Comparison of ENCODE assay signal across 28 cellular contexts in the genomic region with DNA sequence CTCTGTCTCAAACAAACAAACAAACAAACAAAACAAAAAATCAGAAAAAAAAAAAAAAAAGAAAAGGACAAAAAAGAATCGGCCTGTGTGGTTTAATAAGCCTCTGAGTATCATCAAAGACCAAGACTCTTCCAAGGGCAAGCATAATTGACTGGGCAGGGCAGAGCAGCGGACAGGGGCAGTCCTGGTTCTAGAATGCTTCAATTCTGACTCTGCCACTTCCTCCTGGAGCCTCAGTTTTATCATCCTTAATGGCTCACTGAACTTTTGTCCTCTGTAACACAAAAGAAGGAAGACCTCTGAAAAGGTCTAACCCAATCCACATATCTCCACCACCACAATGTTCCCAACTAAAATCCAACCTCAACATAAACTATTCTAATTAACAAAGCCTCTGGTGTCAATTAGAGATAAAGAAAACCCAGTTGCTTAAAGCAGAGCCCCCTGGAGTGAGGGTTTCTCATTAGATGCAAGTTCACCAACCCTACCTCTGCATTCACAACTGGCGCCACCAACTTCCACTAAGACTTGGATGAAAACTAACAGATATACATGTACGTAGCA. TPM values are rescaled to one million over a fixed set of nuclear protein-coding genes. Genes with fewer than 3 reads are reported as not detected.
DNase-seq lines count a peak whose midpoint lies in the region; ATAC-seq, FAIRE-seq and TF ChIP-seq lines count a peak whose summit lies in the region.
"Had no signal": no experiment of that assay in that cellular context is flagged by ENCODE, and none has a peak within 500 bp of the region (broad histone marks: within the 10 kb centered on the region; RNA-seq: fewer than 3 reads in every experiment).

No MANE protein-coding gene starts in this region.

- H4K20me1 ChIP-seq in MM.1S (ENCODE audit: insufficient read depth, low read length) = no peaks in the 10 kb centered on the region

- H3K79me2 ChIP-seq in MM.1S (ENCODE audit: low read length) = no peaks in the 10 kb centered on the region

- H3K9me3 Mint-ChIP-seq in naive B cell = peaks cover 0 to 1% (median 0%) of the 10 kb centered on the region in 7 donors
- no peaks in the 10 kb centered on the region for H3K9me3 Mint-ChIP-seq in effector memory CD8-positive, alpha-beta T cell
- H3K9me3 Mint-ChIP-seq: T-helper 1 cell treated with Interleukin-12 subunit alpha and Interleukin-12 subunit beta and Interleukin-4 antibody, amounts not matched to agents 30 μg/mL and 1 μg/mL, for 36 hours had no signal

- peaks cover 16 to 22% of the 10 kb centered on the region in 2 donors for H3K36me3 Mint-ChIP-seq in naive B cell
- no peaks in the 10 kb centered on the region for H3K36me3 Mint-ChIP-seq in effector memory CD8-positive, alpha-beta T cell (ENCODE audit: insufficient read depth)

- H3K4me1 ChIP-seq in MM.1S (ENCODE audit: low read length) (peaks cover 4% of the 10 kb centered on the region; the same call in 1 of the 2 replicates), pancreas (peaks cover 0 to 5% (median 4%) of the 10 kb centered on the region in 3 donors)
- H3K4me1 ChIP-seq: Caco-2, uterus had no signal

- H3K27ac ChIP-seq in MM.1S (ENCODE audit: low read length) (no peak overlapping the region), pancreas (no peak overlapping the region)
- H3K27ac ChIP-seq: esophagus squamous epithelium, prostate gland, SK-N-MC, thoracic aorta, uterus had no signal

- WGBS in pancreas, 2 donors = 95 to 98% methylated on average over 4 of the region's 4 CpGs

- H2AFZ ChIP-seq in MM.1S (ENCODE audit: low read length) = no peak overlapping the region

- peak overlapping the region in 4 of 6 donors; percentile 8 to 73 (median 60) for H3K27ac Mint-ChIP-seq in naive B cell
- no peak overlapping the region for H3K27ac Mint-ChIP-seq in effector memory CD8-positive, alpha-beta T cell
- H3K27ac Mint-ChIP-seq: activated CD8-positive, alpha-beta T cell treated with anti-CD3 and anti-CD28 coated beads, Interleukin-2, amount 10 ng/mL, durations not matched to agents 7 days and 5 days; T-helper 1 cell treated with Interleukin-12 subunit alpha and Interleukin-12 subunit beta and Interleukin-4 antibody, amounts not matched to agents 30 μg/mL and 1 μg/mL, for 36 hours had no signal

- H3K36me3 ChIP-seq in MM.1S (replicated peaks; ENCODE audit: insufficient read depth, low read length) (no peaks in the 10 kb centered on the region), pancreas (no peaks in the 10 kb centered on the region)
- H3K36me3 ChIP-seq: prostate gland, thoracic aorta, uterus had no signal

- H3K9ac ChIP-seq in MM.1S (ENCODE audit: low read length) = no peak overlapping the region

- H3F3A ChIP-seq in MM.1S (ENCODE audit: insufficient read depth, low read length) = no peaks in the 10 kb centered on the region

- H3K27me3 Mint-ChIP-seq in naive B cell = no peaks in the 10 kb centered on the region
- H3K27me3 Mint-ChIP-seq in effector memory CD8-positive, alpha-beta T cell = peaks cover 0 to 8% of the 10 kb centered on the region in 2 donors

- H3K9me2 ChIP-seq in MM.1S (replicated peaks; ENCODE audit: insufficient read depth, low read length) = no peaks in the 10 kb centered on the region

- H3K27me3 ChIP-seq in MM.1S (replicated peaks; ENCODE audit: insufficient read depth, low read length) = no peaks in the 10 kb centered on the region
- no peaks in the 10 kb centered on the region for H3K27me3 ChIP-seq in pancreas
- H3K27me3 ChIP-seq: esophagus squamous epithelium, uterus had no signal

- no peak overlapping the region for H3K4me3 Mint-ChIP-seq in naive B cell
- H3K4me3 Mint-ChIP-seq in effector memory CD8-positive, alpha-beta T cell = no peak overlapping the region
- H3K4me3 Mint-ChIP-seq: activated CD8-positive, alpha-beta T cell treated with anti-CD3 and anti-CD28 coated beads, Interleukin-2, amount 10 ng/mL, durations not matched to agents 7 days and 5 days; T-helper 1 cell treated with Interleukin-12 subunit alpha and Interleukin-12 subunit beta and Interleukin-4 antibody, amounts not matched to agents 30 μg/mL and 1 μg/mL, for 36 hours had no signal

- ATAC-seq in GM18870 (IDR thresholded peaks at IDR 0.05; ENCODE audit: unreplicated experiment) = peak; percentile 19
- ATAC-seq in GM21717 (IDR thresholded peaks at IDR 0.05; ENCODE audit: unreplicated experiment) = peak; percentile 17
- ATAC-seq in HG03565 (IDR thresholded peaks at IDR 0.05; ENCODE audit: unreplicated experiment) = peak; percentile 9
- ATAC-seq in naive B cell (ENCODE audit: low read depth in 2 of 2) = no peak
- ATAC-seq in effector memory CD8-positive, alpha-beta T cell (replicated peaks) = no peak
- no peak for ATAC-seq in pancreas
- ATAC-seq: activated CD8-positive, alpha-beta T cell treated with anti-CD3 and anti-CD28 coated beads, Interleukin-2, amount 10 ng/mL, durations not matched to agents 7 days and 5 days; stimulated activated naive CD8-positive, alpha-beta T cell treated with anti-CD3 and anti-CD28 coated beads, Interleukin-15, Interleukin-2, amounts not matched to agents 100 U/mL and 50 U/mL, for 24 hours had no signal

- TF ChIP-seq CTCF in MM.1S (IDR thresholded peaks at IDR 0.05; ENCODE audit: low read length) = no peak
- TF ChIP-seq CTCF in pancreas (IDR thresholded peaks at IDR 0.05) = no peak

- DNase-seq in naive B cell (no peak), MM.1S (no peak), pancreas (no peak)
- DNase-seq in activated T-cell treated with anti-CD3 and anti-CD28 coated beads, Interleukin-2, amount 50 U/mL, for 1 hour = no peak
- DNase-seq in effector memory CD8-positive, alpha-beta T cell = no peak
- DNase-seq: activated CD4-positive, CD25-positive, alpha-beta regulatory T cell treated with anti-CD3 and anti-CD28 coated beads, Interleukin-2, amount 50 U/mL, for 72 hours; activated CD8-positive, alpha-beta T cell treated with anti-CD3 and anti-CD28 coated beads, Interleukin-2, amount 10 ng/mL, durations not matched to agents 7 days and 5 days; activated effector memory CD4-positive, alpha-beta T cell treated with Interleukin-2 at 50 U/mL for 16 hours; activated T-cell treated with anti-CD3 and anti-CD28 coated beads for 4 hours; C1 segment of cervical spinal cord; Caco-2; caudate nucleus; esophagus squamous epithelium; foreskin melanocyte; GDM1; mesenchymal stem cell; NCI-H1436 treated with DMSO at 0.1 percent for 48 hours; NCI-H446 treated with DMSO at 0.1 percent for 48 hours; stimulated activated naive CD8-positive, alpha-beta T cell treated with anti-CD3 and anti-CD28 coated beads, Interleukin-15, Interleukin-2, amounts not matched to agents 100 U/mL and 50 U/mL, for 24 hours; uterus had no signal

- intact Hi-C loops in pancreas (cut with DNase I) = no loop called here

- H3K4me2 ChIP-seq in MM.1S (ENCODE audit: low read depth, low read length) = no peak overlapping the region

- no peak for FAIRE-seq in pancreas (lab: Jason Lieb, UNC)
- FAIRE-seq: TTC549 had no signal

- peaks cover 49 to 65% (median 58%) of the 10 kb centered on the region in 3 donors for H3K4me1 Mint-ChIP-seq in naive B cell
- H3K4me1 Mint-ChIP-seq in effector memory CD8-positive, alpha-beta T cell (ENCODE audit: low read depth in 2 of 2) = no peaks in the 10 kb centered on the region

- no peak overlapping the region for H3K4me3 ChIP-seq in MM.1S (ENCODE audit: low read length)
- H3K4me3 ChIP-seq in pancreas = no peak overlapping the region
- H3K4me3 ChIP-seq: esophagus squamous epithelium, prostate gland, SK-N-MC, thoracic aorta, uterus had no signal

- H3K9me3 ChIP-seq in MM.1S (replicated peaks; ENCODE audit: insufficient read depth, low read length) (no peaks in the 10 kb centered on the region), pancreas (no peaks in the 10 kb centered on the region)
- H3K9me3 ChIP-seq: Caco-2, esophagus squamous epithelium, prostate gland, thoracic aorta, uterus had no signal

RNA-seq across cellular contexts. Expression of gene TBC1D9, which starts 51.7 kb away (rescaled TPM):
- polyA plus RNA-seq in naive B cell (ENCODE audit: low read depth in 6 of 6) = 10 to 100 TPM in 5 of 6 donors, 1 to 10 TPM in 1; 4.4 to 38.9 (median 21.2) TPM
- 10 to 100 TPM in 2 of 6 donors, 1 to 10 TPM in 4; 8.2 to 17.9 (median 9.8) TPM for total RNA-seq in pancreas
- 10 to 100 TPM in 1 of 2 donors, 1 to 10 TPM in 1; 5.3 to 13.0 TPM for polyA plus RNA-seq in pancreas
- total RNA-seq: activated CD8-positive, alpha-beta T cell treated with anti-CD3 and anti-CD28 coated beads, Interleukin-2, amount 10 ng/mL, durations not matched to agents 7 days and 5 days had no signal

Comparison
In these comparisons a context has a peak if more than half of its experiments do, and no peak if none do; other contexts are left out.
1. ATAC-seq: peak in GM18870 (single experiment), GM21717 (single experiment) and HG03565 (single experiment); none in naive B cell (0 of 2), effector memory CD8-positive, alpha-beta T cell (single experiment) and pancreas (0 of 4).
2. H3K27ac Mint-ChIP-seq: peak in naive B cell (4 of 6); none in effector memory CD8-positive, alpha-beta T cell (0 of 2).